ENCODE assay signal across 9 cellular contexts in genomic region chr18:58682429-58683069, GRCh38. TPM values are rescaled to one million over a fixed set of nuclear protein-coding genes. Genes with fewer than 3 reads are reported as not detected.
DNase-seq lines count a peak whose midpoint lies in the region; ATAC-seq and TF ChIP-seq lines count a peak whose summit lies in the region.
"Had no signal": no experiment of that assay in that cellular context is flagged by ENCODE, and none has a peak within 500 bp of the region (broad histone marks: within the 10 kb centered on the region; RNA-seq: fewer than 3 reads in every experiment).

No MANE protein-coding gene starts in this region.

- H3K9me3 ChIP-seq in Peyer's patch (no peaks in the 10 kb centered on the region), psoas muscle (no peaks in the 10 kb centered on the region)
- H3K9me3 ChIP-seq: neutrophil had no signal

- no peak for TF ChIP-seq POLR2A in Peyer's patch (IDR thresholded peaks at IDR 0.05)

- H3K27ac ChIP-seq in Peyer's patch (no peak overlapping the region), psoas muscle (peak overlapping the region; percentile 38)
- H3K27ac ChIP-seq: neutrophil had no signal

- ATAC-seq in psoas muscle, result peak in 3 of 4 donors; percentile 35 to 69 (median 59)
- ATAC-seq in HG02798 (IDR thresholded peaks at IDR 0.05; ENCODE audit: poor library complexity, unreplicated experiment), result no peak

- H3K4me1 ChIP-seq in Peyer's patch (no peaks in the 10 kb centered on the region), psoas muscle (peaks cover 21% of the 10 kb centered on the region)

- peak; percentile 51 for DNase-seq in GM04504 (ENCODE audit: low read depth)
- peak in 2 of 3 donors; percentile 79 to 85 for DNase-seq in Peyer's patch
- DNase-seq in fibroblast of mammary gland (ENCODE audit: low read depth), result peak; percentile 83
- peak; percentile 35 to 61 for DNase-seq in psoas muscle
- DNase-seq in ecto neural progenitor cell (ENCODE audit: low spot score), result no peak
- no peak for DNase-seq in NCI-H526 (lab: John Stamatoyannopoulos, UW)
- no peak for DNase-seq in NCI-H1436 (lab: John Stamatoyannopoulos, UW)

- no peaks in the 10 kb centered on the region for H3K27me3 ChIP-seq in Peyer's patch
- no peaks in the 10 kb centered on the region for H3K27me3 ChIP-seq in psoas muscle (ENCODE audit: insufficient read depth in 3 of 3, low read length in 2 of 3)
- H3K27me3 ChIP-seq: neutrophil had no signal

- intact Hi-C loops in psoas muscle (cut with DNase I), result no loop called here

- WGBS in psoas muscle, 3 donors, result 43 to 63% (median 54%) methylated on average over 5 of the region's 5 CpGs

- TF ChIP-seq CTCF in Peyer's patch (IDR thresholded peaks at IDR 0.05) (no peak), fibroblast of mammary gland (conservative IDR thresholded peaks at IDR 0.05; ENCODE audit: control insufficient read depth, insufficient read depth, low read depth, low read length) (no peak), psoas muscle (IDR thresholded peaks at IDR 0.05) (no peak)

- H3K4me3 ChIP-seq in Peyer's patch, result no peak overlapping the region
- no peak overlapping the region for H3K4me3 ChIP-seq in fibroblast of mammary gland (ENCODE audit: control insufficient read depth, low read depth, low read length)
- no peak overlapping the region for H3K4me3 ChIP-seq in psoas muscle

- H3K36me3 ChIP-seq in Peyer's patch, result peaks cover 0 to 24% (median 0%) of the 10 kb centered on the region in 3 donors
- peaks cover 0 to 37% of the 10 kb centered on the region in 2 donors for H3K36me3 ChIP-seq in psoas muscle (ENCODE audit: insufficient read depth in 1 of 2, low read depth in 1 of 2)

RNA-seq across cellular contexts. Expression of gene MALT1, which starts 11.3 kb away (rescaled TPM):
- total RNA-seq in Peyer's patch (10 to 100 TPM; 25.7 to 34.7 (median 28.3) TPM), psoas muscle (10 to 100 TPM in 2 of 4 donors, 1 to 10 TPM in 2; 7.1 to 11.2 (median 9.8) TPM)
- polyA plus RNA-seq in psoas muscle, result 10 to 100 TPM in 1 of 3 donors, 1 to 10 TPM in 2; 3.2 to 10.3 (median 6.5) TPM

RNA-seq across cellular contexts. Expression of gene ALPK2, which starts 53.7 kb away (rescaled TPM):
- total RNA-seq in Peyer's patch, result 1 to 10 TPM in 1 of 4 donors, under 1 TPM in 3; 0.38 to 3.3 (median 0.53) TPM
- 100 to 1,000 TPM in 1 of 4 donors, 10 to 100 TPM in 3; 53.8 to 108 (median 63.4) TPM for total RNA-seq in psoas muscle
- polyA plus RNA-seq in psoas muscle, result 10 to 100 TPM in 2 of 3 donors, 1 to 10 TPM in 1; 9.6 to 34.1 (median 22.0) TPM

Comparison
In these comparisons a context has a peak if more than half of its experiments do, and no peak if none do; other contexts are left out.
1. DNase-seq: peak in GM04504 (single experiment), Peyer's patch (2 of 3), fibroblast of mammary gland (single experiment) and psoas muscle (2 of 2); none in ecto neural progenitor cell (single experiment), NCI-H526 (0 of 2) and NCI-H1436 (single experiment).
2. RNA of gene ALPK2, which starts 53.7 kb away (total RNA-seq): 53.8 to 108 TPM in psoas muscle; 0.38 to 3.3 TPM in Peyer's patch; every median in the first group is over 10 times any median in the second.